Comparison of ENCODE assay signal across 1 cellular context in genomic region chr2:196926562-196927317, GRCh38.
TF ChIP-seq lines count a peak whose summit lies in the region.

Gene PGAP1, minus strand, starts transcription at chr2:196926707. Its CDS starts 91 bp downstream, at chr2:196926616.

TF ChIP-seq in HepG2, 621 proteins besides CTCF, POLR2A, EP300 and RAD21 (continued from another document and continues in another):
- TF ChIP-seq ZBTB40 (IDR thresholded peaks at IDR 0.05) (no peak), ZBTB40 (CRISPR knock-in tag; IDR thresholded peaks at IDR 0.05) (peak; percentile 50), CAMTA2 (CRISPR knock-in tag; IDR thresholded peaks at IDR 0.05; ENCODE audit: borderline replicate concordance) (peak; percentile 35; the same call in 1 of the 2 replicates), NFKB2 (CRISPR knock-in tag; IDR thresholded peaks at IDR 0.05; ENCODE audit: borderline replicate concordance) (peak; percentile 44; the same call in 1 of the 2 replicates), MYC (CRISPR knock-in tag; IDR thresholded peaks at IDR 0.05; ENCODE audit: borderline replicate concordance) (peak; percentile 59; the same call in 1 of the 2 replicates), TRAFD1 (CRISPR knock-in tag; IDR thresholded peaks at IDR 0.05; ENCODE audit: borderline replicate concordance) (no peak), ZKSCAN8 (CRISPR knock-in tag; IDR thresholded peaks at IDR 0.05; ENCODE audit: borderline replicate concordance) (0 out of 2 replicates have a peak, but pooled peaks have one; percentile 37), GATA4 (IDR thresholded peaks at IDR 0.05; ENCODE audit: borderline replicate concordance, low read depth) (peak; percentile 37; the same call in 1 of the 2 replicates), TP53 (CRISPR knock-in tag; conservative IDR thresholded peaks at IDR 0.05) (no peak), CEBPG (CRISPR knock-in tag; IDR thresholded peaks at IDR 0.05) (peak; percentile 26; the same call in 1 of the 2 replicates), ZNF510 (CRISPR knock-in tag; IDR thresholded peaks at IDR 0.05; ENCODE audit: low read depth) (0 out of 2 replicates have a peak, but pooled peaks have one; percentile 1), SKI (IDR thresholded peaks at IDR 0.05; ENCODE audit: partially characterized antibody) (peak; percentile 48), AGO2 (optimal IDR thresholded peaks at IDR 0.05; ENCODE audit: low read depth, low read length) (peak; percentile 32), HOXA9 (CRISPR knock-in tag; IDR thresholded peaks at IDR 0.05; ENCODE audit: borderline replicate concordance) (no peak), SOX13 (IDR thresholded peaks at IDR 0.05) (0 out of 2 replicates have a peak, but pooled peaks have one; percentile 23), SOX13 (CRISPR knock-in tag; conservative IDR thresholded peaks at IDR 0.05 in 1 of 2, IDR thresholded peaks at IDR 0.05 in 1 of 2) (peak in 1 of 2 experiments; percentile 4; a peak in 1 of 4 replicates), RXRB (CRISPR knock-in tag; IDR thresholded peaks at IDR 0.05; ENCODE audit: borderline replicate concordance) (peak; percentile 67; the same call in 1 of the 2 replicates), ZNF850 (CRISPR knock-in tag; conservative IDR thresholded peaks at IDR 0.05) (no peak), ZBTB43 (CRISPR knock-in tag; conservative IDR thresholded peaks at IDR 0.05) (peak; percentile 74; the same call in 1 of the 2 replicates), ZNF747 (CRISPR knock-in tag; IDR thresholded peaks at IDR 0.05; ENCODE audit: borderline replicate concordance) (peak; percentile 86), YEATS4 (CRISPR knock-in tag; IDR thresholded peaks at IDR 0.05; ENCODE audit: borderline replicate concordance) (peak; percentile 62), POGK (CRISPR knock-in tag; conservative IDR thresholded peaks at IDR 0.05) (peak; percentile 86; the same call in 1 of the 2 replicates), ZNF558 (CRISPR knock-in tag; IDR thresholded peaks at IDR 0.05; ENCODE audit: borderline replicate concordance) (peak; percentile 83; the same call in 1 of the 2 replicates), THAP11 (CRISPR knock-in tag; IDR thresholded peaks at IDR 0.05) (peak; percentile 70), ZNF777 (CRISPR knock-in tag; IDR thresholded peaks at IDR 0.05) (peak; percentile 74), ZNF878 (CRISPR knock-in tag; IDR thresholded peaks at IDR 0.05) (peak; percentile 81; the same call in 1 of the 2 replicates), PHF8 (CRISPR knock-in tag; IDR thresholded peaks at IDR 0.05) (peak; percentile 94), DNMT1 (CRISPR knock-in tag; IDR thresholded peaks at IDR 0.05) (0 out of 2 replicates have a peak, but pooled peaks have one; percentile 31), ZSCAN29 (CRISPR knock-in tag; conservative IDR thresholded peaks at IDR 0.05) (no peak), ZNF572 (CRISPR knock-in tag; IDR thresholded peaks at IDR 0.05) (no peak), ZNF629 (CRISPR knock-in tag; conservative IDR thresholded peaks at IDR 0.05) (peak; percentile 1; the same call in 1 of the 2 replicates), AKAP8 (CRISPR knock-in tag; IDR thresholded peaks at IDR 0.05) (no peak; the same call in 1 of the 2 replicates), THAP8 (CRISPR knock-in tag; IDR thresholded peaks at IDR 0.05; ENCODE audit: borderline replicate concordance) (no peak), FOXK1 (CRISPR knock-in tag; IDR thresholded peaks at IDR 0.05; ENCODE audit: borderline replicate concordance, low read depth) (0 out of 2 replicates have a peak, but pooled peaks have one; percentile 21), SPEN (CRISPR knock-in tag; IDR thresholded peaks at IDR 0.05; ENCODE audit: low read depth) (peak; percentile 64; the same call in 1 of the 2 replicates), NR2F1 (CRISPR knock-in tag; IDR thresholded peaks at IDR 0.05) (peak in 1 of 2 experiments; percentile 64; a peak in 3 of 4 replicates), GPN1 (CRISPR knock-in tag; IDR thresholded peaks at IDR 0.05; ENCODE audit: borderline replicate concordance) (no peak), KLF15 (CRISPR knock-in tag; IDR thresholded peaks at IDR 0.05; ENCODE audit: borderline replicate concordance) (peak; percentile 15; the same call in 1 of the 2 replicates), ZNF451 (CRISPR knock-in tag; IDR thresholded peaks at IDR 0.05) (no peak), ARNTL (CRISPR knock-in tag; IDR thresholded peaks at IDR 0.05) (0 out of 2 replicates have a peak, but pooled peaks have one; percentile 8), HNF1B (CRISPR knock-in tag; IDR thresholded peaks at IDR 0.05) (peak; percentile 80), HNRNPK (IDR thresholded peaks at IDR 0.05; ENCODE audit: low read depth, low read length, poor library complexity, severe bottlenecking) (peak; percentile 98), ZNF20 (CRISPR knock-in tag; IDR thresholded peaks at IDR 0.05) (0 out of 2 replicates have a peak, but pooled peaks have one; percentile 26), ARID2 (CRISPR knock-in tag; IDR thresholded peaks at IDR 0.05; ENCODE audit: borderline replicate concordance) (no peak; the same call in 1 of the 2 replicates), SP2 (CRISPR knock-in tag; IDR thresholded peaks at IDR 0.05) (peak; percentile 7; the same call in 1 of the 2 replicates), KDM4B (CRISPR knock-in tag; IDR thresholded peaks at IDR 0.05) (0 out of 2 replicates have a peak, but pooled peaks have one; percentile 43), CSRNP1 (CRISPR knock-in tag; IDR thresholded peaks at IDR 0.05) (0 out of 2 replicates have a peak, but pooled peaks have one; percentile 22), HNRNPLL (IDR thresholded peaks at IDR 0.05; ENCODE audit: low read depth, low read length, poor library complexity, severe bottlenecking) (peak; percentile 85)
